Comparison of ENCODE assay signal across 35 cellular contexts in the genomic region with DNA sequence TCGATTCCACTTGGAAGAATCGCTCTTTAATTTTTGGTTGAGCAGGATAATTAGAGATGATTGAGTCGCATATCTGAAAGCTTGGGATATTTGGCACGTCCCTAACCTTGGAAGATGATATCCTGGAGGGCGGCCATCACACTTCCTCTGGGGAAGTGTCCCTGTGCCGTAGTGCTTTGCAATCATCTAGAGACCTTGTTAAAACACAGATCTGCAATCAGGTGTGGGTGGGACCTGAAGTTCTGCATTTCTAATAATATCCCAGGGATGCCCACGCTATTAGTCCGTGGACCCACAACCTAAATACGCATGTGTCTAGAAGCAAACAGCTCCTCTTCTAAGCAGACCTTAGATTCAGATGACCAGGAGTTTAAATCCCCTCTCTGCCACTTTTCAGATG. TPM values are rescaled to one million over a fixed set of nuclear protein-coding genes. Genes with fewer than 3 reads are reported as not detected.
A peak's percentile ranks its signal among the peaks of the same experiment; 100 is the strongest.
DNase-seq lines count a peak whose midpoint lies in the region; ATAC-seq, FAIRE-seq and TF ChIP-seq lines count a peak whose summit lies in the region.
"Had no signal": no experiment of that assay in that cellular context is flagged by ENCODE, and none has a peak within 500 bp of the region (broad histone marks: within the 10 kb centered on the region; RNA-seq: fewer than 3 reads in every experiment).

No MANE protein-coding gene starts in this region.

- H3K4me2 ChIP-seq in endothelial cell of umbilical vein (ENCODE audit: insufficient read depth, low read length), result peak overlapping the region; percentile 69

- no peak for ATAC-seq in activated naive CD8-positive, alpha-beta T cell treated with anti-CD3 and anti-CD28 coated beads, Interleukin-2, amount 10 ng/mL, durations not matched to agents 7 days and 5 days (ENCODE audit: low read depth)
- ATAC-seq in Panc1 (no peak), HG02588 (IDR thresholded peaks at IDR 0.05; ENCODE audit: unreplicated experiment) (no peak), gastrocnemius medialis (no peak)
- peak; percentile 75 to 78 for ATAC-seq in stimulated activated naive B cell treated with anti-CD40 and anti-IgM and Interleukin-4, amounts not matched to agents 10 μg/mL and 1 μg/mL and 100 μg/mL, for 72 hours (replicated peaks)
- ATAC-seq: activated CD4-positive, alpha-beta T cell treated with anti-CD3 and anti-CD28 coated beads for 36 hours; activated naive CD4-positive, alpha-beta T cell treated with anti-CD3 and anti-CD28 coated beads, Interleukin-2, amount 50 U/mL, for 72 hours; naive thymus-derived CD4-positive, alpha-beta T cell; PC-3; sciatic nerve had no signal

- H3K4me3 Mint-ChIP-seq in activated naive CD8-positive, alpha-beta T cell treated with anti-CD3 and anti-CD28 coated beads, Interleukin-2, amount 10 ng/mL, durations not matched to agents 7 days and 5 days, result no peak overlapping the region
- no peak overlapping the region for H3K4me3 Mint-ChIP-seq in activated naive CD8-positive, alpha-beta T cell treated with anti-CD3 and anti-CD28 coated beads for 36 hours
- H3K4me3 Mint-ChIP-seq in stimulated activated naive B cell treated with anti-CD40 and anti-IgM and Interleukin-4, amounts not matched to agents 10 μg/mL and 1 μg/mL and 100 μg/mL, for 72 hours, result peak overlapping the region; percentile 21 to 43
- H3K4me3 Mint-ChIP-seq: activated CD4-positive, alpha-beta T cell treated with anti-CD3 and anti-CD28 coated beads for 36 hours; CD4-positive, CD25-positive, alpha-beta regulatory T cell; HFFc6; naive thymus-derived CD4-positive, alpha-beta T cell had no signal

- H2AFZ ChIP-seq in endothelial cell of umbilical vein (ENCODE audit: low read depth, low read length), result no peak overlapping the region
- H2AFZ ChIP-seq: GM23248 had no signal

- H3K79me2 ChIP-seq in endothelial cell of umbilical vein (ENCODE audit: control insufficient read depth, insufficient read depth, low read length), result peaks cover 69% of the 10 kb centered on the region

- in situ Hi-C loops in Panc1 (cut with HindIII; ENCODE audit: low pct_unique_long_range_greater_than_20kb, low sequenced_read_pairs), result no loop called here
- in situ Hi-C loops in gastrocnemius medialis (cut with MboI; ENCODE audit: low sequenced_read_pairs in 4 of 4), result no loop called here

- H3K4me3 ChIP-seq in Panc1 (ENCODE audit: low read depth in 2 of 2, low read length in 2 of 2) (no peak overlapping the region), endothelial cell of umbilical vein (replicated peaks in 1 of 3; ENCODE audit: insufficient read depth in 1 of 3, low read depth in 1 of 3, low read length in 3 of 3) (no peak overlapping the region), gastrocnemius medialis (peak overlapping the region in 2 of 4 donors; percentile 20 to 29)
- H3K4me3 ChIP-seq: GM23248 had no signal

- 0 out of 2 replicates have a peak overlapping the region, but pooled peaks have one; percentile 8 for H3K27ac ChIP-seq in Panc1 (ENCODE audit: low read length)
- no peak overlapping the region for H3K27ac ChIP-seq in endothelial cell of umbilical vein (ENCODE audit: insufficient read depth, low read depth, low read length)
- peak overlapping the region in 2 of 4 donors; percentile 3 to 50 for H3K27ac ChIP-seq in gastrocnemius medialis
- H3K27ac ChIP-seq: GM23248, neutrophil had no signal

- dilution Hi-C loops in endothelial cell of umbilical vein (cut with MboI; ENCODE audit: extremely low pct_ligation_motif_present, low sequenced_read_pairs), result no loop called here

- POLR2A ChIA-PET in activated naive CD8-positive, alpha-beta T cell treated with anti-CD3 and anti-CD28 coated beads, Interleukin-2, amount 10 ng/mL, durations not matched to agents 7 days and 5 days (lab: Charles Lee), result no interaction called here
- POLR2A ChIA-PET in Panc1 (lab: Charles Lee) (no interaction called here), endothelial cell of umbilical vein (lab: Charles Lee) (no interaction called here)

- BruUV-seq in Panc1 (replicated peaks; lab: Mats Ljungman, UMichigan) (no TSS peak), endothelial cell of umbilical vein (replicated peaks; lab: Mats Ljungman, UMichigan) (no TSS peak)

- FAIRE-seq in endothelial cell of umbilical vein (lab: Jason Lieb, UNC), result no peak
- FAIRE-seq: GM18507, islet of Langerhans had no signal

- H3K9ac ChIP-seq in endothelial cell of umbilical vein (replicated peaks; ENCODE audit: extremely low read depth, insufficient read depth, low read length), result no peak overlapping the region
- H3K9ac ChIP-seq: GM23248 had no signal

- H3K27me3 ChIP-seq in Panc1 (ENCODE audit: control insufficient read depth, insufficient read depth, low read length) (no peaks in the 10 kb centered on the region), endothelial cell of umbilical vein (ENCODE audit: control insufficient read depth in 2 of 2, insufficient read depth in 2 of 2, low read length in 2 of 2) (no peaks in the 10 kb centered on the region), gastrocnemius medialis (no peaks in the 10 kb centered on the region)

- intact Hi-C loops in Panc1 (cut with micrococcal nuclease; ENCODE audit: unreplicated experiment) (no loop called here), endothelial cell of umbilical vein (cut with micrococcal nuclease) (no loop called here), gastrocnemius medialis (cut with DNase I; ENCODE audit: low total_unique reads) (loop anchor here (5.0 kb wide), 1 partner anchor 40 kb away; no protein-coding TSS in a partner anchor)

- peaks cover under 1% of the 10 kb centered on the region for H3K27me3 Mint-ChIP-seq in activated naive CD8-positive, alpha-beta T cell treated with anti-CD3 and anti-CD28 coated beads, Interleukin-2, amount 10 ng/mL, durations not matched to agents 7 days and 5 days
- peaks cover 7% of the 10 kb centered on the region for H3K27me3 Mint-ChIP-seq in activated naive CD8-positive, alpha-beta T cell treated with anti-CD3 and anti-CD28 coated beads for 36 hours
- H3K27me3 Mint-ChIP-seq in stimulated activated naive B cell treated with anti-CD40 and anti-IgM and Interleukin-4, amounts not matched to agents 10 μg/mL and 1 μg/mL and 100 μg/mL, for 72 hours, result no peaks in the 10 kb centered on the region

- H3K36me3 ChIP-seq in Panc1 (ENCODE audit: control insufficient read depth, insufficient read depth, low read length), result no peaks in the 10 kb centered on the region
- no peaks in the 10 kb centered on the region for H3K36me3 ChIP-seq in endothelial cell of umbilical vein (ENCODE audit: control insufficient read depth in 2 of 2, extremely low read depth in 1 of 2, insufficient read depth in 2 of 2, low read length in 2 of 2)
- H3K36me3 ChIP-seq in gastrocnemius medialis, result no peaks in the 10 kb centered on the region
- H3K36me3 ChIP-seq: neutrophil had no signal

- H3K36me3 Mint-ChIP-seq in activated naive CD8-positive, alpha-beta T cell treated with anti-CD3 and anti-CD28 coated beads, Interleukin-2, amount 10 ng/mL, durations not matched to agents 7 days and 5 days, result peaks cover 24% of the 10 kb centered on the region
- H3K36me3 Mint-ChIP-seq in activated naive CD8-positive, alpha-beta T cell treated with anti-CD3 and anti-CD28 coated beads for 36 hours, result peaks cover 2% of the 10 kb centered on the region
- peaks cover 39 to 55% of the 10 kb centered on the region in 2 donors for H3K36me3 Mint-ChIP-seq in stimulated activated naive B cell treated with anti-CD40 and anti-IgM and Interleukin-4, amounts not matched to agents 10 μg/mL and 1 μg/mL and 100 μg/mL, for 72 hours
- H3K36me3 Mint-ChIP-seq: activated naive CD4-positive, alpha-beta T cell treated with anti-CD3 and anti-CD28 coated beads, Interleukin-2, amount 50 U/mL, for 72 hours; CD4-positive, CD25-positive, alpha-beta regulatory T cell had no signal

- H3K4me1 ChIP-seq in Panc1 (ENCODE audit: control insufficient read depth, insufficient read depth, low read length), result peaks cover 43% of the 10 kb centered on the region
- peaks cover 48% of the 10 kb centered on the region for H3K4me1 ChIP-seq in endothelial cell of umbilical vein (ENCODE audit: control insufficient read depth, extremely low read depth, insufficient read depth, low read length)
- H3K4me1 ChIP-seq in gastrocnemius medialis, result peaks cover 11 to 31% of the 10 kb centered on the region in 2 donors

- H3K9me3 ChIP-seq in Panc1 (ENCODE audit: control insufficient read depth, insufficient read depth, low read depth, low read length) (no peaks in the 10 kb centered on the region), endothelial cell of umbilical vein (replicated peaks; ENCODE audit: control insufficient read depth, insufficient read depth, low read length) (no peaks in the 10 kb centered on the region), gastrocnemius medialis (no peaks in the 10 kb centered on the region)
- H3K9me3 ChIP-seq: neutrophil had no signal

- TF ChIP-seq CTCF in Panc1 (IDR thresholded peaks at IDR 0.05) (no peak), endothelial cell of umbilical vein (IDR thresholded peaks at IDR 0.05; ENCODE audit: extremely low read depth in 1 of 2, insufficient read depth in 1 of 2, low read depth in 1 of 2, low read length in 2 of 2) (no peak), gastrocnemius medialis (IDR thresholded peaks at IDR 0.05 in 4 of 5, conservative IDR thresholded peaks at IDR 0.05 in 1 of 5) (no peak)

- CTCF ChIA-PET in Panc1 (lab: Charles Lee), result no interaction called here
- CTCF ChIA-PET in endothelial cell of umbilical vein (lab: Charles Lee), result interaction anchor here (1.0 to 1.8 kb wide), 5 partner anchors 9 to 120 kb away, joined by 3 to 7 read pairs (median 3); no protein-coding TSS in a partner anchor

- H4K20me1 ChIP-seq in endothelial cell of umbilical vein (replicated peaks; ENCODE audit: control insufficient read depth, extremely low read depth, insufficient read depth, low read length), result peaks cover 4% of the 10 kb centered on the region

- TF ChIP-seq POLR2A in endothelial cell of umbilical vein (IDR thresholded peaks at IDR 0.05; ENCODE audit: low read depth, low read length), result no peak
- TF ChIP-seq POLR2A in gastrocnemius medialis (IDR thresholded peaks at IDR 0.05), result no peak

- H3K9me1 ChIP-seq in endothelial cell of umbilical vein (replicated peaks; ENCODE audit: control insufficient read depth, extremely low read depth, insufficient read depth, low read length), result no peaks in the 10 kb centered on the region

- H3K27ac Mint-ChIP-seq in activated naive CD8-positive, alpha-beta T cell treated with anti-CD3 and anti-CD28 coated beads, Interleukin-2, amount 10 ng/mL, durations not matched to agents 7 days and 5 days, result peak overlapping the region; percentile 16
- no peak overlapping the region for H3K27ac Mint-ChIP-seq in activated naive CD8-positive, alpha-beta T cell treated with anti-CD3 and anti-CD28 coated beads for 36 hours
- peak overlapping the region; percentile 56 for H3K27ac Mint-ChIP-seq in stimulated activated naive B cell treated with anti-CD40 and anti-IgM and Interleukin-4, amounts not matched to agents 10 μg/mL and 1 μg/mL and 100 μg/mL, for 72 hours
- H3K27ac Mint-ChIP-seq: activated CD4-positive, alpha-beta T cell treated with anti-CD3 and anti-CD28 coated beads for 36 hours; activated naive CD4-positive, alpha-beta T cell treated with anti-CD3 and anti-CD28 coated beads, Interleukin-2, amount 50 U/mL, for 72 hours; CD4-positive, CD25-positive, alpha-beta regulatory T cell; naive thymus-derived CD4-positive, alpha-beta T cell had no signal

- peaks cover 72% of the 10 kb centered on the region for H3K4me1 Mint-ChIP-seq in activated naive CD8-positive, alpha-beta T cell treated with anti-CD3 and anti-CD28 coated beads, Interleukin-2, amount 10 ng/mL, durations not matched to agents 7 days and 5 days
- H3K4me1 Mint-ChIP-seq in activated naive CD8-positive, alpha-beta T cell treated with anti-CD3 and anti-CD28 coated beads for 36 hours, result peaks cover 52% of the 10 kb centered on the region
- peaks cover 61 to 100% of the 10 kb centered on the region in 2 donors for H3K4me1 Mint-ChIP-seq in stimulated activated naive B cell treated with anti-CD40 and anti-IgM and Interleukin-4, amounts not matched to agents 10 μg/mL and 1 μg/mL and 100 μg/mL, for 72 hours

- no peak for DNase-seq in activated naive CD8-positive, alpha-beta T cell treated with anti-CD3 and anti-CD28 coated beads, Interleukin-2, amount 10 ng/mL, durations not matched to agents 7 days and 5 days
- DNase-seq in activated naive CD8-positive, alpha-beta T cell treated with anti-CD3 and anti-CD28 coated beads for 36 hours, result no peak
- DNase-seq in Panc1 (ENCODE audit: low read depth, low spot score) (no peak), endothelial cell of umbilical vein (ENCODE audit: low read depth, low spot score) (no peak), gastrocnemius medialis (no peak)
- DNase-seq in stimulated activated naive B cell treated with anti-CD40 and anti-IgM and Interleukin-4, amounts not matched to agents 10 μg/mL and 1 μg/mL and 100 μg/mL, for 72 hours, result no peak
- no peak for DNase-seq in stimulated activated CD4-positive, alpha-beta T cell treated with anti-CD3 and anti-CD28 coated beads, Interleukin-4, amount 100 ng/mL, for 24 hours
- DNase-seq: 8988T; activated CD4-positive, alpha-beta T cell treated with anti-CD3 and anti-CD28 coated beads for 36 hours; activated CD8-positive, alpha-beta memory T cell treated with anti-CD3 and anti-CD28 coated beads for 24 hours; activated effector memory CD4-positive, alpha-beta T cell treated with Interleukin-2 at 50 U/mL for 16 hours; anterior cingulate cortex; Calu3; CD4-positive, CD25-positive, alpha-beta regulatory T cell; DND-41; GF-D8; GM23248; HFFc6; KBM-7; midbrain; naive thymus-derived CD4-positive, alpha-beta T cell; NCI-H1105; NCI-H1930; NCI-H524; PC-3; posterior cingulate gyrus; SHP77 treated with DMSO at 0.1 percent for 48 hours; stimulated activated CD4-positive, alpha-beta T cell treated with anti-CD3 and anti-CD28 coated beads, Interleukin-4, amount 100 ng/mL, for 4 hours; SW 1271 had no signal

- H3K9me3 Mint-ChIP-seq in activated naive CD8-positive, alpha-beta T cell treated with anti-CD3 and anti-CD28 coated beads, Interleukin-2, amount 10 ng/mL, durations not matched to agents 7 days and 5 days, result peaks cover 6% of the 10 kb centered on the region
- peaks cover 2% of the 10 kb centered on the region for H3K9me3 Mint-ChIP-seq in activated naive CD8-positive, alpha-beta T cell treated with anti-CD3 and anti-CD28 coated beads for 36 hours
- H3K9me3 Mint-ChIP-seq in stimulated activated naive B cell treated with anti-CD40 and anti-IgM and Interleukin-4, amounts not matched to agents 10 μg/mL and 1 μg/mL and 100 μg/mL, for 72 hours, result peaks cover 0 to 2% of the 10 kb centered on the region in 2 donors
- H3K9me3 Mint-ChIP-seq: activated naive CD4-positive, alpha-beta T cell treated with anti-CD3 and anti-CD28 coated beads, Interleukin-2, amount 50 U/mL, for 72 hours; HFFc6; naive thymus-derived CD4-positive, alpha-beta T cell had no signal

RNA-seq across cellular contexts. Expression of a gene that starts 20.5 kb away (rescaled TPM):
- total RNA-seq in activated naive CD8-positive, alpha-beta T cell treated with anti-CD3 and anti-CD28 coated beads, Interleukin-2, amount 10 ng/mL, durations not matched to agents 7 days and 5 days, result 10 to 100 TPM; 73.9 to 79.1 TPM
- 10 to 100 TPM; 51.0 to 61.0 TPM for total RNA-seq in activated naive CD8-positive, alpha-beta T cell treated with anti-CD3 and anti-CD28 coated beads for 36 hours
- total RNA-seq in Panc1 (2021; ENCODE audit: unreplicated experiment) (161 TPM), endothelial cell of umbilical vein (218 and 231 TPM in 2 replicates), gastrocnemius medialis (10 to 100 TPM; 12.8 to 39.6 (median 30.7) TPM)
- polyA plus RNA-seq in Panc1 (2012; ENCODE audit: insufficient read length), result 113 TPM
- 31.6 and 33.4 TPM in 2 replicates for polyA plus RNA-seq in endothelial cell of umbilical vein
- 18.4 and 24.6 TPM in 2 replicates for polyA plus RNA-seq in endothelial cell of umbilical vein (2011; cell fraction: cytosol; rRNA removed)
- 56.7 and 57.1 TPM in 2 replicates for polyA plus RNA-seq in endothelial cell of umbilical vein (2011; cell fraction: nucleus; rRNA removed)
- 108 and 161 TPM in 2 replicates for polyA plus RNA-seq in endothelial cell of umbilical vein (2012)
- 96.0 and 102 TPM in 2 replicates for polyA minus RNA-seq in endothelial cell of umbilical vein
- polyA minus RNA-seq in endothelial cell of umbilical vein (2011; cell fraction: cytosol; rRNA and poly(A)+ RNA removed), result 177 TPM
- 124 and 127 TPM in 2 replicates for polyA minus RNA-seq in endothelial cell of umbilical vein (2011; cell fraction: nucleus; rRNA and poly(A)+ RNA removed)
- polyA plus RNA-seq: naive thymus-derived CD4-positive, alpha-beta T cell had no signal

Comparison
In these comparisons a context has a peak if more than half of its experiments do, and no peak if none do; other contexts are left out.
1. ATAC-seq: peak in stimulated activated naive B cell treated with anti-CD40 and anti-IgM and Interleukin-4, amounts not matched to agents 10 μg/mL and 1 μg/mL and 100 μg/mL, for 72 hours (2 of 2); none in activated naive CD8-positive, alpha-beta T cell treated with anti-CD3 and anti-CD28 coated beads, Interleukin-2, amount 10 ng/mL, durations not matched to agents 7 days and 5 days (single experiment), Panc1 (single experiment), HG02588 (single experiment) and gastrocnemius medialis (0 of 2).
2. H3K4me3 Mint-ChIP-seq: peak in stimulated activated naive B cell treated with anti-CD40 and anti-IgM and Interleukin-4, amounts not matched to agents 10 μg/mL and 1 μg/mL and 100 μg/mL, for 72 hours (2 of 2); none in activated naive CD8-positive, alpha-beta T cell treated with anti-CD3 and anti-CD28 coated beads, Interleukin-2, amount 10 ng/mL, durations not matched to agents 7 days and 5 days (single experiment) and activated naive CD8-positive, alpha-beta T cell treated with anti-CD3 and anti-CD28 coated beads for 36 hours (single experiment).